In the genomic region with DNA sequence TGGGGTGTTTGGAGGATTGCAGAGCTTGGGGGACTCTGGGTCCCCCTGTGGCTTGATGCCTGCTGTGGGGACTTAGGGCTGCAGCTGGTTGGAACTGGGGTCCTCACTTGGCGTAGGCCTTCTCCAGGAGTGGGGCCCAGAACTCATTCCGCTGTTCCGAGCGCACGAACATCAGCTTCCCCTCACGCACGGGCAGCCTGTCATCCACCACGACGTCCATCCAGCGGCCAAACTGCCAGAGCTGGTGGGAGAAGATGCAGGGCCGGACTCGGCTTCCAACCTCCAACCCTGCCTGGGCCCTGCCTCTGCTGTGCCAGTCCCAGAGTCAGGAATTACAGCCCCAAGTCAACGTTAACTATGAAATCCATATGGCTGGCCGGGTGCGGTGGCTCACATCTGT, we compare ENCODE assay signal across 20 cellular contexts. TPM values are rescaled to one million over a fixed set of nuclear protein-coding genes. Genes with fewer than 3 reads are reported as not detected.
"Had no signal": no experiment of that assay in that cellular context is flagged by ENCODE, and none has a peak within 500 bp of the region (broad histone marks: within the 10 kb centered on the region; RNA-seq: fewer than 3 reads in every experiment).

No MANE protein-coding gene starts in this region.

- DNase-seq: activated CD4-positive, alpha-beta T cell treated with anti-CD3 and anti-CD28 coated beads for 48 hours; activated CD8-positive, alpha-beta memory T cell treated with anti-CD3 and anti-CD28 coated beads, Interleukin-2, amount 50 U/mL, for 48 hours; aorta; dermis blood vessel endothelial cell; endodermal cell; gastrocnemius medialis; heart right ventricle; left colon; midbrain; sigmoid colon; stimulated activated CD4-positive, alpha-beta T cell treated with anti-CD3 and anti-CD28 coated beads, Interleukin-1b, Interleukin-23, amount 100 ng/mL, for 48 hours; T-helper 2 cell had no signal

- H3K9me3 Mint-ChIP-seq: activated T-helper 1 cell treated with anti-CD3 and anti-CD28 coated beads, Interleukin-12 subunit alpha, Interleukin-12 subunit beta, Interleukin-2, Interleukin-4 antibody, amounts not matched to agents 30 ng/mL and 10 ng/mL and 1 ng/mL, durations not matched to agents 14 hours and 24 hours and 36 hours; neural crest cell had no signal

- H3K36me3 ChIP-seq: gastrocnemius medialis, heart right ventricle, ovary, sigmoid colon had no signal

- H3K27me3 ChIP-seq: heart right ventricle, ovary, sigmoid colon had no signal

- H3K27ac Mint-ChIP-seq: activated T-helper 1 cell treated with anti-CD3 and anti-CD28 coated beads, Interleukin-12 subunit alpha, Interleukin-12 subunit beta, Interleukin-2, Interleukin-4 antibody, amounts not matched to agents 30 ng/mL and 10 ng/mL and 1 ng/mL, durations not matched to agents 14 hours and 24 hours and 36 hours; endodermal cell had no signal

- H3K4me3 ChIP-seq: gastrocnemius medialis, heart right ventricle, lung, ovary, sigmoid colon had no signal

- H3K4me3 Mint-ChIP-seq: activated T-helper 1 cell treated with anti-CD3 and anti-CD28 coated beads, Interleukin-12 subunit alpha, Interleukin-12 subunit beta, Interleukin-2, Interleukin-4 antibody, amounts not matched to agents 30 ng/mL and 10 ng/mL and 1 ng/mL, durations not matched to agents 14 hours and 24 hours and 36 hours; endodermal cell; neural crest cell had no signal

- ATAC-seq: gastrocnemius medialis, heart right ventricle, left colon had no signal

RNA-seq across cellular contexts. Expression of gene CAPN12, which starts 2.6 kb away (rescaled TPM):
- total RNA-seq: dermis blood vessel endothelial cell, myocyte, neural crest cell had no signal

RNA-seq across cellular contexts. Expression of gene LGALS7, which starts 31.6 kb away (rescaled TPM):
- total RNA-seq: activated T-helper 1 cell treated with anti-CD3 and anti-CD28 coated beads, Interleukin-12 subunit alpha, Interleukin-12 subunit beta, Interleukin-2, Interleukin-4 antibody, amounts not matched to agents 30 ng/mL and 10 ng/mL and 1 ng/mL, durations not matched to agents 14 hours and 24 hours and 36 hours; aorta; cerebellum; dermis blood vessel endothelial cell; epithelial cell of proximal tubule; gastrocnemius medialis; heart right ventricle; left colon; myocyte; neural crest cell; sigmoid colon; urinary bladder had no signal

RNA-seq across cellular contexts. Expression of gene LGALS7B, which starts 47.3 kb away (rescaled TPM):
- total RNA-seq: activated T-helper 1 cell treated with anti-CD3 and anti-CD28 coated beads, Interleukin-12 subunit alpha, Interleukin-12 subunit beta, Interleukin-2, Interleukin-4 antibody, amounts not matched to agents 30 ng/mL and 10 ng/mL and 1 ng/mL, durations not matched to agents 14 hours and 24 hours and 36 hours; aorta; cerebellum; endodermal cell; gastrocnemius medialis; left colon; myocyte; neural crest cell; ovary had no signal
